8 cellular contexts compared by ENCODE assay signal in the genomic region with DNA sequence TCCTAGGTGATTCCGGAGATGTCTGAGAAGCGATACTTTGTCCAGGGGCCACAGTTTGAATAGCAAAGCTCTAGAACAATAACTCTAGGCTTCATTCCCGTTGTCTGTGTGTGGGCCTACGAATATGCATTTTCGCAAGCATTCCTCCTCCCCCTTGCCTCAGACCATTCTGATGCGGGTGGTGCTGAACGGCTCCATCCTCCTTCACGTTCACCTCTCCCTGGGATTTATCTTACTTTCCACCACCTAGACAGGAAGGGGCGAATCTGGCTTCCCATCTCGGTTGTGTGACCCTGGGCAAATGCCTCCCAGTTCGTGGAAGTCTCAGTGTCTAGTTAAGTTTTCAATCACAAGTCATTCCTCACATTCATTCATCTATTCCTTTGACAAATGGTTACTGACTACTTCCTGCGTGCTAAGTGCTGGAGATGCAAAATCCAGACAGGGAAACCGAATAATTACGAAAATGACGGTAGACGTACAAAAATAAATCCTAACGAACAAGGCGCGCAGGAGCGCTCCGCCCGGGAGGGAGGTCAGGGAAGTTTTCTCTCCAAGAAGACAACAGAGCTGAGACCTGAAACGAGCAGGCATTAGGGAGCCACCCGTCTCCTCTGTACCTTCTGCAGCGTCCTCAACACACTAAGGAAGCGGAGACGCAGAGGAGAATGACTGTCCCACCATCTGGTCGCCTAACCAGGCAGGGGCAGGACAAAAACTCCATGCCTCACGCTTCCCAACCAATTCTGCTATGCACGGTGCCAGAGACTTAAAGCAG. TPM values are rescaled to one million over a fixed set of nuclear protein-coding genes. Genes with fewer than 3 reads are reported as not detected.
A peak's percentile ranks its signal among the peaks of the same experiment; 100 is the strongest.
DNase-seq lines count a peak whose midpoint lies in the region; ATAC-seq, FAIRE-seq and TF ChIP-seq lines count a peak whose summit lies in the region.

No MANE protein-coding gene starts in this region.

- H3K4me3 ChIP-seq in kidney (ENCODE audit: low read length in 2 of 2): peak overlapping the region; percentile 80 to 96
- peak overlapping the region; percentile 47 for H3K4me3 ChIP-seq in thymus (ENCODE audit: low read length)

- no peaks in the 10 kb centered on the region for H3K9me3 ChIP-seq in CD4-positive, alpha-beta T cell (ENCODE audit: control insufficient read depth, low read length)
- H3K9me3 ChIP-seq in kidney (ENCODE audit: control insufficient read depth in 1 of 2, low read length in 2 of 2) (no peaks in the 10 kb centered on the region), thymus (ENCODE audit: control insufficient read depth) (peaks cover 2% of the 10 kb centered on the region)

- no peak for FAIRE-seq in kidney (lab: Jason Lieb, UNC)

- TF ChIP-seq CTCF in CD4-positive, alpha-beta T cell (IDR thresholded peaks at IDR 0.05): no peak
- no peak for TF ChIP-seq CTCF in HFFc6 (IDR thresholded peaks at IDR 0.05)
- no peak for TF ChIP-seq CTCF in kidney (IDR thresholded peaks at IDR 0.05; ENCODE audit: borderline replicate concordance, extremely low read depth, insufficient read depth)

- peak overlapping the region; percentile 82 for H3K4me3 Mint-ChIP-seq in CD4-positive, alpha-beta T cell
- H3K4me3 Mint-ChIP-seq in HFFc6: peak overlapping the region; percentile 90
- H3K4me3 Mint-ChIP-seq in activated naive CD8-positive, alpha-beta T cell treated with anti-CD3 and anti-CD28 coated beads, Interleukin-2, amount 50 U/mL, for 24 hours: peak overlapping the region; percentile 85

- CTCF ChIA-PET in CD4-positive, alpha-beta T cell (lab: Charles Lee): interaction anchor here (0.5 to 3.0 kb wide), 6 partner anchors 21 to 343 kb away, joined by 3 to 15 read pairs (median 4); partner anchors contain the start of genes LENG1, PRPF31 and TFPT

- H3K9ac ChIP-seq in kidney (ENCODE audit: low read length in 2 of 2): peak overlapping the region; percentile 54 to 57

- no peak for ATAC-seq in CD4-positive, alpha-beta T cell (ENCODE audit: poor library complexity)
- ATAC-seq in activated naive CD8-positive, alpha-beta T cell treated with anti-CD3 and anti-CD28 coated beads, Interleukin-2, amount 50 U/mL, for 24 hours: no peak
- ATAC-seq in GM18502 (IDR thresholded peaks at IDR 0.05; ENCODE audit: poor library complexity, unreplicated experiment) (no peak), GM21360 (IDR thresholded peaks at IDR 0.05; ENCODE audit: unreplicated experiment) (no peak)

- H3K27me3 ChIP-seq in CD4-positive, alpha-beta T cell (ENCODE audit: control insufficient read depth, insufficient read depth, low read length): no peaks in the 10 kb centered on the region
- H3K27me3 ChIP-seq in thymus (ENCODE audit: control insufficient read depth, insufficient read depth): no peaks in the 10 kb centered on the region

- H3K36me3 Mint-ChIP-seq in CD4-positive, alpha-beta T cell (ENCODE audit: low read depth): peaks cover 22% of the 10 kb centered on the region
- no peaks in the 10 kb centered on the region for H3K36me3 Mint-ChIP-seq in HFFc6 (ENCODE audit: low read depth)
- H3K36me3 Mint-ChIP-seq in activated naive CD8-positive, alpha-beta T cell treated with anti-CD3 and anti-CD28 coated beads, Interleukin-2, amount 50 U/mL, for 24 hours (ENCODE audit: low read depth): peaks cover 3% of the 10 kb centered on the region

- peak overlapping the region; percentile 79 for H3K27ac Mint-ChIP-seq in CD4-positive, alpha-beta T cell
- H3K27ac Mint-ChIP-seq in HFFc6: peak overlapping the region; percentile 84
- peak overlapping the region; percentile 90 for H3K27ac Mint-ChIP-seq in activated naive CD8-positive, alpha-beta T cell treated with anti-CD3 and anti-CD28 coated beads, Interleukin-2, amount 50 U/mL, for 24 hours

- H3K27me3 Mint-ChIP-seq in CD4-positive, alpha-beta T cell: no peaks in the 10 kb centered on the region
- H3K27me3 Mint-ChIP-seq in HFFc6 (ENCODE audit: insufficient read depth): no peaks in the 10 kb centered on the region; the same call in 1 of the 2 replicates
- peaks cover 5% of the 10 kb centered on the region for H3K27me3 Mint-ChIP-seq in activated naive CD8-positive, alpha-beta T cell treated with anti-CD3 and anti-CD28 coated beads, Interleukin-2, amount 50 U/mL, for 24 hours

- intact Hi-C loops in CD4-positive, alpha-beta T cell (cut with DNase I, micrococcal nuclease): loop anchor here (1.0 to 5.0 kb wide), 2 partner anchors 21 to 34 kb away; partner anchors contain the start of genes NDUFA3 (in 1 of the 2), OSCAR (in 1 of the 2), PRPF31 (in 1 of the 2) and TFPT (in 1 of the 2)
- intact Hi-C loops in kidney (cut with DNase I): no loop called here

- POLR2A ChIA-PET in CD4-positive, alpha-beta T cell (lab: Charles Lee): interaction anchor here (0.6 to 6.0 kb wide), 25 partner anchors 9 to 1144 kb away, joined by 3 to 151 read pairs (median 7); partner anchors contain the start of genes HSPBP1, LENG1, LENG8 and LENG9

- no peak for DNase-seq in CD4-positive, alpha-beta T cell
- DNase-seq in HFFc6 (no peak), kidney (peak; percentile 55), kidney tubule cell (ENCODE audit: low spot score) (no peak)
- DNase-seq in activated naive CD8-positive, alpha-beta T cell treated with anti-CD3 and anti-CD28 coated beads, Interleukin-2, amount 50 U/mL, for 24 hours: no peak

- peak overlapping the region; percentile 24 for H3K27ac ChIP-seq in CD4-positive, alpha-beta T cell (ENCODE audit: low read depth, low read length)
- H3K27ac ChIP-seq in kidney (ENCODE audit: low read depth in 2 of 2, low read length in 2 of 2) (peak overlapping the region in 1 of 2 donors; percentile 12), thymus (ENCODE audit: low read depth) (peak overlapping the region; percentile 62)

- WGBS in thymus: 7% methylated on average over 30 of the region's 30 CpGs

- H3K9me3 Mint-ChIP-seq in CD4-positive, alpha-beta T cell: no peaks in the 10 kb centered on the region
- no peaks in the 10 kb centered on the region for H3K9me3 Mint-ChIP-seq in HFFc6
- no peaks in the 10 kb centered on the region for H3K9me3 Mint-ChIP-seq in activated naive CD8-positive, alpha-beta T cell treated with anti-CD3 and anti-CD28 coated beads, Interleukin-2, amount 50 U/mL, for 24 hours

- H3K4me1 ChIP-seq in kidney (ENCODE audit: control insufficient read depth in 1 of 2, insufficient read depth in 1 of 2, low read depth in 1 of 2, low read length in 2 of 2) (peaks cover 0 to 27% of the 10 kb centered on the region in 2 donors), thymus (ENCODE audit: control insufficient read depth, insufficient read depth, low read length) (peaks cover 28% of the 10 kb centered on the region)

- H3K36me3 ChIP-seq in kidney (ENCODE audit: control insufficient read depth in 1 of 2, insufficient read depth in 2 of 2, low read length in 2 of 2): peaks cover 0 to 5% of the 10 kb centered on the region in 2 donors
- peaks cover 23% of the 10 kb centered on the region for H3K36me3 ChIP-seq in thymus (ENCODE audit: control insufficient read depth, insufficient read depth)

- H3K4me1 Mint-ChIP-seq in CD4-positive, alpha-beta T cell (ENCODE audit: low read depth): peaks cover 42% of the 10 kb centered on the region
- peaks cover 35% of the 10 kb centered on the region for H3K4me1 Mint-ChIP-seq in HFFc6 (ENCODE audit: low read depth)
- H3K4me1 Mint-ChIP-seq in activated naive CD8-positive, alpha-beta T cell treated with anti-CD3 and anti-CD28 coated beads, Interleukin-2, amount 50 U/mL, for 24 hours: peaks cover 38% of the 10 kb centered on the region

RNA-seq across cellular contexts. Expression of gene CNOT3, which starts 1.3 kb away (rescaled TPM):
- total RNA-seq in CD4-positive, alpha-beta T cell: 10 to 100 TPM; 26.7 to 28.7 TPM
- total RNA-seq in HFFc6 (2021; fragmentation: NEBNext Ultra II Directional; extraction: Animal tissue kit (Norgen Biotek cat#: 25700)): 10 to 100 TPM; 46.4 to 65.5 (median 59.6) TPM
- 38.1 TPM for total RNA-seq in kidney
- polyA plus RNA-seq in kidney (ENCODE audit: insufficient read depth, low read depth, low replicate concordance) (30.8 TPM), thymus (27.8 TPM)

RNA-seq across cellular contexts. Expression of gene PRPF31, which starts 20.7 kb away (rescaled TPM):
- total RNA-seq in CD4-positive, alpha-beta T cell: 10 to 100 TPM; 52.9 to 55.9 TPM
- 10 to 100 TPM; 66.1 to 92.5 (median 83.6) TPM for total RNA-seq in HFFc6 (2021; fragmentation: NEBNext Ultra II Directional; extraction: Animal tissue kit (Norgen Biotek cat#: 25700))
- total RNA-seq in kidney: 57.2 TPM
- polyA plus RNA-seq in kidney (ENCODE audit: insufficient read depth, low read depth, low replicate concordance) (55.9 TPM), thymus (62.2 TPM)

RNA-seq across cellular contexts. Expression of gene TFPT, which starts 20.8 kb away (rescaled TPM):
- 10 to 100 TPM; 10.1 to 11.2 TPM for total RNA-seq in CD4-positive, alpha-beta T cell
- 10 to 100 TPM in 5 of 6 experiments, 1 to 10 TPM in 1; 9.3 to 15.4 (median 14.5) TPM for total RNA-seq in HFFc6 (2021; fragmentation: NEBNext Ultra II Directional; extraction: Animal tissue kit (Norgen Biotek cat#: 25700))
- 19.2 TPM for total RNA-seq in kidney
- polyA plus RNA-seq in kidney (ENCODE audit: insufficient read depth, low read depth, low replicate concordance) (31.6 TPM), thymus (34.3 TPM)

RNA-seq across cellular contexts. Expression of gene LENG1, which starts 23.2 kb away (rescaled TPM):
- total RNA-seq in CD4-positive, alpha-beta T cell: 10 to 100 TPM; 14.4 to 16.0 TPM
- total RNA-seq in HFFc6 (2021; fragmentation: NEBNext Ultra II Directional; extraction: Animal tissue kit (Norgen Biotek cat#: 25700)): 1 to 10 TPM; 3.7 to 7.6 (median 6.2) TPM
- total RNA-seq in kidney: 8.0 TPM
- polyA plus RNA-seq in kidney (ENCODE audit: insufficient read depth, low read depth, low replicate concordance): 12.2 TPM
- 11.9 TPM for polyA plus RNA-seq in thymus

RNA-seq across cellular contexts. Expression of gene NDUFA3, which starts 33.6 kb away (rescaled TPM):
- 10 to 100 TPM; 63.0 to 63.5 TPM for total RNA-seq in CD4-positive, alpha-beta T cell
- 100 to 1,000 TPM; 114 to 173 (median 144) TPM for total RNA-seq in HFFc6 (2021; fragmentation: NEBNext Ultra II Directional; extraction: Animal tissue kit (Norgen Biotek cat#: 25700))
- total RNA-seq in kidney: 132 TPM
- polyA plus RNA-seq in kidney (ENCODE audit: insufficient read depth, low read depth, low replicate concordance) (1,006 TPM), thymus (190 TPM)
